ENCODE assay signal across 8 cellular contexts in the genomic region with DNA sequence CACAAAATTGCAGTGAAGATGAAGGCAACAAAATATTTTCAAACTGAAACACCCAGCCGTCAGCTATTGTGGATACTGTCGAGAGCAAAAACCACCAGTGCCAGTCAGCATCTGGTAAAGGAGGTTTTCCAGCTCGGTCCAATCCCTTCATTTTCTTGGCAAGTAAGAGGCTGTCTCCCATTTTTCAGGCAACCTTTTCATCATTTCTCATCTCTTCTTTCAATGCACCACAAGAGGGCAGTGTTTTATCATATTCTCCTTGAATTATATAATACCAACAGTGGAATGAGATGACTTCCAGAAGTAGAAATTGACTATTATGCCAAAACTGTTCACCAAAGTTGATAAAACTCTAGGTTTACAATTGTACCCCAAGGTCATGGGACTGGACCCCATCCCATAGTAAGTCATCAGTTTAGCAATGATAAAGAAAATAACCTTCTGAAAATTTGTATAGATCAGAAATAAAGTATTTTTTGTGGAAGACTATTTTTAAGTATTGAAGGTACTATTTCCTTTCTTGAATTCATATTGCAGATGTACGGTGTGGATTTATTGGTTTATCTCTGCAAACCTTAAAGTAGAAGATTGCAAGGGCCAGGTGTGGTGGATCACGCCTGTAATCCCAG. TPM values are rescaled to one million over a fixed set of nuclear protein-coding genes. Genes with fewer than 3 reads are reported as not detected.
DNase-seq lines count a peak whose midpoint lies in the region; ATAC-seq lines count a peak whose summit lies in the region.

No MANE protein-coding gene starts in this region.

- H3K36me3 Mint-ChIP-seq in activated T-cell treated with anti-CD3 and anti-CD28 coated beads, Interleukin-2, amount 50 U/mL, for 72 hours (ENCODE audit: insufficient read depth in 2 of 2) = peaks cover 0 to 3% of the 10 kb centered on the region in 2 donors
- peaks cover 2% of the 10 kb centered on the region for H3K36me3 Mint-ChIP-seq in T-cell

- H3K18ac ChIP-seq in neuronal stem cell (ENCODE audit: low read length) = no peak overlapping the region

- no peak overlapping the region for H3K9ac ChIP-seq in neuronal stem cell (ENCODE audit: low read depth, low read length, poor library complexity)

- H3K4me3 ChIP-seq in neuronal stem cell (ENCODE audit: low read length in 2 of 2) = no peak overlapping the region

- H2BK120ac ChIP-seq in neuronal stem cell (ENCODE audit: low read depth, low read length) = no peak overlapping the region

- H3K4me1 ChIP-seq in neuronal stem cell (ENCODE audit: control insufficient read depth in 2 of 2, insufficient read depth in 1 of 2, low read depth in 1 of 2, low read length in 2 of 2) = no peaks in the 10 kb centered on the region

- no peak overlapping the region for H3K27ac ChIP-seq in neuronal stem cell (replicated peaks; ENCODE audit: low read length)

- no peak overlapping the region for H4K91ac ChIP-seq in neuronal stem cell (ENCODE audit: low read depth, low read length, poor library complexity)

- ATAC-seq in activated T-cell treated with anti-CD3 and anti-CD28 coated beads, Interleukin-2, amount 50 U/mL, for 72 hours (replicated peaks in 1 of 2) = no peak
- ATAC-seq in T-cell (replicated peaks in 1 of 4) (peak in 3 of 4 experiments; percentile 43 to 58 (median 49)), HG02981 (IDR thresholded peaks at IDR 0.05; ENCODE audit: unreplicated experiment) (no peak)

- no peak overlapping the region for H4K8ac ChIP-seq in neuronal stem cell (ENCODE audit: low read depth, low read length)

- H2AFZ ChIP-seq in neuronal stem cell (ENCODE audit: low read length) = no peak overlapping the region

- no peak overlapping the region for H3K23ac ChIP-seq in neuronal stem cell (ENCODE audit: low read depth, low read length, poor library complexity)

- peaks cover 19% of the 10 kb centered on the region for H3K4me1 Mint-ChIP-seq in activated T-cell treated with anti-CD3 and anti-CD28 coated beads, Interleukin-2, amount 50 U/mL, for 72 hours (ENCODE audit: low read depth)
- peaks cover 0 to 4% (median 0%) of the 10 kb centered on the region in 3 donors for H3K4me1 Mint-ChIP-seq in T-cell

- H2BK5ac ChIP-seq in neuronal stem cell (ENCODE audit: low read length) = no peak overlapping the region

- H3K79me1 ChIP-seq in neuronal stem cell (ENCODE audit: low read depth, low read length) = no peaks in the 10 kb centered on the region

- H3K9me3 ChIP-seq in neuronal stem cell (replicated peaks in 1 of 2; ENCODE audit: control insufficient read depth in 2 of 2, insufficient read depth in 1 of 2, low read depth in 1 of 2, low read length in 2 of 2) = no peaks in the 10 kb centered on the region

- H3K27me3 ChIP-seq in neuronal stem cell (ENCODE audit: control insufficient read depth in 3 of 3, insufficient read depth in 3 of 3, low read depth in 1 of 3, low read length in 3 of 3) = no peaks in the 10 kb centered on the region

- H3K14ac ChIP-seq in neuronal stem cell (ENCODE audit: low read length) = no peak overlapping the region

- H3K4ac ChIP-seq in neuronal stem cell (ENCODE audit: low read length) = no peak overlapping the region

- H3K4me3 Mint-ChIP-seq in activated T-cell treated with anti-CD3 and anti-CD28 coated beads, Interleukin-2, amount 50 U/mL, for 72 hours = no peak overlapping the region
- no peak overlapping the region for H3K4me3 Mint-ChIP-seq in T-cell

- DNase-seq in activated T-cell treated with anti-CD3 and anti-CD28 coated beads, Interleukin-2, amount 50 U/mL, for 72 hours = no peak
- DNase-seq in activated T-cell treated with anti-CD3 and anti-CD28 coated beads, Interleukin-2, amount 50 U/mL, for 48 hours = no peak
- DNase-seq in NCI-H1417 treated with DMSO at 0.1 percent for 48 hours (lab: John Stamatoyannopoulos, UW) (peak; percentile 26), T-cell (peak in 2 of 34 experiments; percentile 5 to 13), fibroblast of peridontal ligament (ENCODE audit: extremely low read depth) (peak; percentile 86), neuronal stem cell (ENCODE audit: low spot score) (peak; percentile 44), NCI-H774 (lab: John Stamatoyannopoulos, UW) (no peak)

- peaks cover 5 to 55% of the 10 kb centered on the region in 2 donors for H3K36me3 ChIP-seq in neuronal stem cell (replicated peaks in 1 of 2; ENCODE audit: control insufficient read depth in 2 of 2, insufficient read depth in 2 of 2, low read length in 2 of 2)

- no peak overlapping the region for H2BK12ac ChIP-seq in neuronal stem cell (ENCODE audit: low read length)

- no CpG with 5 or more reads among the region's 5 CpGs for WGBS in neuronal stem cell (ENCODE audit: extremely low coverage in 2 of 2, insufficient read length in 2 of 2, insufficient replicate concordance in 1 of 2), 2 donors

- CTCF ChIA-PET in T-cell (lab: Charles Lee) = interaction anchor here (0.6 to 3.1 kb wide), 6 partner anchors 17 to 314 kb away, joined by 3 to 23 read pairs (median 4); a partner anchor contains a TSS

- POLR2A ChIA-PET in T-cell (lab: Charles Lee) = no interaction called here

- no peak overlapping the region for H2AK5ac ChIP-seq in neuronal stem cell (ENCODE audit: low read depth, low read length)

- H3K27ac Mint-ChIP-seq in activated T-cell treated with anti-CD3 and anti-CD28 coated beads, Interleukin-2, amount 50 U/mL, for 72 hours = peak overlapping the region; percentile 0
- peak overlapping the region in 1 of 2 donors; percentile 5 for H3K27ac Mint-ChIP-seq in T-cell

- H3K27me3 Mint-ChIP-seq in activated T-cell treated with anti-CD3 and anti-CD28 coated beads, Interleukin-2, amount 50 U/mL, for 72 hours (ENCODE audit: low read depth) = no peaks in the 10 kb centered on the region
- H3K27me3 Mint-ChIP-seq in T-cell = no peaks in the 10 kb centered on the region

- H3K4me2 ChIP-seq in neuronal stem cell (ENCODE audit: insufficient read depth, low read length, poor library complexity, severe bottlenecking) = no peak overlapping the region

- no peak overlapping the region for H2BK15ac ChIP-seq in neuronal stem cell (ENCODE audit: low read length)

- no peaks in the 10 kb centered on the region for H3K9me3 Mint-ChIP-seq in activated T-cell treated with anti-CD3 and anti-CD28 coated beads, Interleukin-2, amount 50 U/mL, for 72 hours
- no peaks in the 10 kb centered on the region for H3K9me3 Mint-ChIP-seq in T-cell

RNA-seq across cellular contexts. Expression of a gene that starts 16.8 kb away (rescaled TPM):
- total RNA-seq in activated T-cell treated with anti-CD3 and anti-CD28 coated beads, Interleukin-2, amount 50 U/mL, for 72 hours = 10 to 100 TPM; 10.8 to 12.8 TPM
- total RNA-seq in T-cell = 1 to 10 TPM; 1.4 to 6.1 (median 4.1) TPM
- polyA plus RNA-seq in neuronal stem cell (2013, experiment 1 of 2) = 12.2 TPM
- 11.4 TPM for polyA plus RNA-seq in neuronal stem cell (2013, experiment 2 of 2)

RNA-seq across cellular contexts. Expression of a gene that starts 45.2 kb away (rescaled TPM):
- total RNA-seq in activated T-cell treated with anti-CD3 and anti-CD28 coated beads, Interleukin-2, amount 50 U/mL, for 72 hours = 100 to 1,000 TPM; 135 to 152 TPM
- 10 to 100 TPM; 29.7 to 66.1 (median 60.9) TPM for total RNA-seq in T-cell
- polyA plus RNA-seq in neuronal stem cell (2013, experiment 1 of 2) = 61.5 TPM
- polyA plus RNA-seq in neuronal stem cell (2013, experiment 2 of 2) = 60.0 TPM

RNA-seq across cellular contexts. Expression of a gene that starts 52.6 kb away (rescaled TPM):
- 10 to 100 TPM; 45.4 to 62.3 TPM for total RNA-seq in activated T-cell treated with anti-CD3 and anti-CD28 coated beads, Interleukin-2, amount 50 U/mL, for 72 hours
- 10 to 100 TPM; 55.3 to 78.5 (median 66.4) TPM for total RNA-seq in T-cell
- polyA plus RNA-seq in neuronal stem cell (2013, experiment 1 of 2) = 15.3 TPM
- polyA plus RNA-seq in neuronal stem cell (2013, experiment 2 of 2) = 15.3 TPM

Comparison
In these comparisons a context has a peak if more than half of its experiments do, and no peak if none do; other contexts are left out.
1. ATAC-seq: peak in T-cell (3 of 4); none in activated T-cell treated with anti-CD3 and anti-CD28 coated beads, Interleukin-2, amount 50 U/mL, for 72 hours (0 of 2) and HG02981 (single experiment).
2. DNase-seq: peak in NCI-H1417 treated with DMSO at 0.1 percent for 48 hours (single experiment), fibroblast of peridontal ligament (single experiment) and neuronal stem cell (single experiment); none in activated T-cell treated with anti-CD3 and anti-CD28 coated beads, Interleukin-2, amount 50 U/mL, for 72 hours (0 of 2), activated T-cell treated with anti-CD3 and anti-CD28 coated beads, Interleukin-2, amount 50 U/mL, for 48 hours (0 of 2) and NCI-H774 (single experiment).